ENCODE assay signal across 10 cellular contexts in the genomic region with DNA sequence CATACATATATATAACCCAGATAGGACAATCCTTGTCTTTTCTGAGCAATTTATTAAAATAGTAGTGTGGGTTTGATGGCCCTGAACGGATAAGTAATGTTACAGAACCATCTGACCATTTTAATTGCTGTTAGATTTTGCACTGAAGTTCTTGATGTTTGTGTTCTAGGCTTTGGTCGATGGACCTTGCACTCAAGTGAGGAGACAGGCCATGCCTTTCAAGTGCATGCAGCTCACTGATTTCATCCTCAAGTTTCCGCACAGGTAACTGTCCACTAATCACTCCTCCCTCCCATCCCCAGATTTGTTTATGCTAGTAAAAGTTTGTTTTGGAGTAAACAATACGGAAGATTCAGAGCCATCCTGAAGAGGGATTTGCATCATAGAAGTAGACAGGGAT. TPM values are rescaled to one million over a fixed set of nuclear protein-coding genes. Genes with fewer than 3 reads are reported as not detected.
A peak's percentile ranks its signal among the peaks of the same experiment; 100 is the strongest.
DNase-seq lines count a peak whose midpoint lies in the region; ATAC-seq and TF ChIP-seq lines count a peak whose summit lies in the region.
"Had no signal": no experiment of that assay in that cellular context is flagged by ENCODE, and none has a peak within 500 bp of the region (broad histone marks: within the 10 kb centered on the region; RNA-seq: fewer than 3 reads in every experiment).

No MANE protein-coding gene starts in this region.

- POLR2A ChIA-PET in activated CD8-positive, alpha-beta T cell treated with anti-CD3 and anti-CD28 coated beads, Interleukin-2, amount 10 ng/mL, durations not matched to agents 7 days and 5 days (lab: Charles Lee): interaction anchor here (2.0 to 2.1 kb wide), 2 partner anchors 19 to 47 kb away, joined by 7 to 17 read pairs; a partner anchor contains a TSS

- TF ChIP-seq POLR2A in stomach (IDR thresholded peaks at IDR 0.05) (no peak), thyroid gland (IDR thresholded peaks at IDR 0.05) (no peak)

- H3K4me3 ChIP-seq in iPS-15b (ENCODE audit: low read depth, low read length) (peak overlapping the region; percentile 95), stomach (peak overlapping the region; percentile 92 to 98 (median 97)), thyroid gland (replicated peaks in 1 of 3) (no peak overlapping the region)

- peak overlapping the region; percentile 93 for H3K4me3 Mint-ChIP-seq in activated CD8-positive, alpha-beta memory T cell treated with anti-CD3 and anti-CD28 coated beads, Interleukin-2, amount 10 ng/mL, durations not matched to agents 7 days and 5 days
- peak overlapping the region; percentile 82 for H3K4me3 Mint-ChIP-seq in activated CD8-positive, alpha-beta T cell treated with anti-CD3 and anti-CD28 coated beads, Interleukin-2, amount 10 ng/mL, durations not matched to agents 7 days and 5 days

- no peak for DNase-seq in activated CD8-positive, alpha-beta memory T cell treated with anti-CD3 and anti-CD28 coated beads, Interleukin-2, amount 10 ng/mL, durations not matched to agents 7 days and 5 days
- DNase-seq in activated CD8-positive, alpha-beta memory T cell treated with anti-CD3 and anti-CD28 coated beads for 24 hours: no peak
- no peak for DNase-seq in activated CD8-positive, alpha-beta T cell treated with anti-CD3 and anti-CD28 coated beads, Interleukin-2, amount 10 ng/mL, durations not matched to agents 7 days and 5 days
- no peak for DNase-seq in stomach
- DNase-seq in thyroid gland: no peak
- DNase-seq in DMS 273 treated with DMSO at 0.1 percent for 48 hours (lab: John Stamatoyannopoulos, UW): no peak
- DNase-seq: AML-193, NCI-H1105 treated with DMSO at 0.1 percent for 48 hours had no signal

- no peaks in the 10 kb centered on the region for H3K27me3 ChIP-seq in iPS-15b (ENCODE audit: control insufficient read depth, insufficient read depth, low read length)
- H3K27me3 ChIP-seq in stomach: no peaks in the 10 kb centered on the region
- H3K27me3 ChIP-seq in thyroid gland: no peaks in the 10 kb centered on the region

- H3K9me3 Mint-ChIP-seq in activated CD8-positive, alpha-beta memory T cell treated with anti-CD3 and anti-CD28 coated beads, Interleukin-2, amount 10 ng/mL, durations not matched to agents 7 days and 5 days (ENCODE audit: low read depth): no peaks in the 10 kb centered on the region
- no peaks in the 10 kb centered on the region for H3K9me3 Mint-ChIP-seq in activated CD8-positive, alpha-beta T cell treated with anti-CD3 and anti-CD28 coated beads, Interleukin-2, amount 10 ng/mL, durations not matched to agents 7 days and 5 days (ENCODE audit: insufficient read depth)

- H3K36me3 ChIP-seq in iPS-15b (ENCODE audit: control insufficient read depth, insufficient read depth, low read length) (peaks cover 33% of the 10 kb centered on the region), stomach (peaks cover 43 to 55% (median 54%) of the 10 kb centered on the region in 4 donors), thyroid gland (peaks cover 37 to 44% of the 10 kb centered on the region in 2 donors)

- peak overlapping the region in 4 of 5 donors; percentile 91 to 95 (median 92) for H3K27ac ChIP-seq in stomach
- H3K27ac ChIP-seq in thyroid gland: no peak overlapping the region

- ATAC-seq in activated CD8-positive, alpha-beta memory T cell treated with anti-CD3 and anti-CD28 coated beads, Interleukin-2, amount 10 ng/mL, durations not matched to agents 7 days and 5 days: no peak
- no peak for ATAC-seq in activated CD8-positive, alpha-beta T cell treated with anti-CD3 and anti-CD28 coated beads, Interleukin-2, amount 10 ng/mL, durations not matched to agents 7 days and 5 days
- no peak for ATAC-seq in HG02840 (IDR thresholded peaks at IDR 0.05; ENCODE audit: low FRiP score, unreplicated experiment)

- intact Hi-C loops in stomach (cut with DNase I; ENCODE audit: low total_unique reads): no loop called here
- intact Hi-C loops in thyroid gland (cut with DNase I): no loop called here

- no peaks in the 10 kb centered on the region for H3K27me3 Mint-ChIP-seq in activated CD8-positive, alpha-beta memory T cell treated with anti-CD3 and anti-CD28 coated beads, Interleukin-2, amount 10 ng/mL, durations not matched to agents 7 days and 5 days
- H3K27me3 Mint-ChIP-seq in activated CD8-positive, alpha-beta T cell treated with anti-CD3 and anti-CD28 coated beads, Interleukin-2, amount 10 ng/mL, durations not matched to agents 7 days and 5 days (ENCODE audit: low read depth): no peaks in the 10 kb centered on the region

- H3K36me3 Mint-ChIP-seq in activated CD8-positive, alpha-beta memory T cell treated with anti-CD3 and anti-CD28 coated beads, Interleukin-2, amount 10 ng/mL, durations not matched to agents 7 days and 5 days: peaks cover 46% of the 10 kb centered on the region
- peaks cover 45% of the 10 kb centered on the region for H3K36me3 Mint-ChIP-seq in activated CD8-positive, alpha-beta T cell treated with anti-CD3 and anti-CD28 coated beads, Interleukin-2, amount 10 ng/mL, durations not matched to agents 7 days and 5 days (ENCODE audit: low read depth)

- 75 to 86% (median 81%) methylated on average over 4 of the region's 4 CpGs for WGBS in stomach, 5 donors
- 86 to 90% methylated on average over 4 of the region's 4 CpGs for WGBS in thyroid gland, 2 donors

- no peaks in the 10 kb centered on the region for H3K9me3 ChIP-seq in iPS-15b (ENCODE audit: control insufficient read depth, insufficient read depth, low read length)
- H3K9me3 ChIP-seq in stomach: no peaks in the 10 kb centered on the region
- no peaks in the 10 kb centered on the region for H3K9me3 ChIP-seq in thyroid gland

- no peak overlapping the region for H3K9ac ChIP-seq in iPS-15b (ENCODE audit: low read depth, low read length)

- no peak for TF ChIP-seq EP300 in stomach (IDR thresholded peaks at IDR 0.05)

- peaks cover 6% of the 10 kb centered on the region for H3K4me1 ChIP-seq in iPS-15b (ENCODE audit: control insufficient read depth, insufficient read depth, low read length)
- peaks cover 20 to 55% (median 37%) of the 10 kb centered on the region in 4 donors for H3K4me1 ChIP-seq in stomach
- H3K4me1 ChIP-seq in thyroid gland: peaks cover 10 to 18% of the 10 kb centered on the region in 2 donors

- peaks cover 68% of the 10 kb centered on the region for H3K4me1 Mint-ChIP-seq in activated CD8-positive, alpha-beta memory T cell treated with anti-CD3 and anti-CD28 coated beads, Interleukin-2, amount 10 ng/mL, durations not matched to agents 7 days and 5 days
- H3K4me1 Mint-ChIP-seq in activated CD8-positive, alpha-beta T cell treated with anti-CD3 and anti-CD28 coated beads, Interleukin-2, amount 10 ng/mL, durations not matched to agents 7 days and 5 days (ENCODE audit: low read depth): peaks cover 66% of the 10 kb centered on the region

- CTCF ChIA-PET in activated CD8-positive, alpha-beta memory T cell treated with anti-CD3 and anti-CD28 coated beads, Interleukin-2, amount 10 ng/mL, durations not matched to agents 7 days and 5 days (lab: Charles Lee): interaction anchor here (1.9 kb wide), 1 partner anchor 19 kb away, joined by 10 read pairs; a partner anchor contains a TSS
- CTCF ChIA-PET in activated CD8-positive, alpha-beta T cell treated with anti-CD3 and anti-CD28 coated beads, Interleukin-2, amount 10 ng/mL, durations not matched to agents 7 days and 5 days (lab: Charles Lee): no interaction called here

- TF ChIP-seq CTCF in stomach (IDR thresholded peaks at IDR 0.05) (no peak), thyroid gland (IDR thresholded peaks at IDR 0.05) (no peak)

- peak overlapping the region; percentile 88 for H3K27ac Mint-ChIP-seq in activated CD8-positive, alpha-beta memory T cell treated with anti-CD3 and anti-CD28 coated beads, Interleukin-2, amount 10 ng/mL, durations not matched to agents 7 days and 5 days
- H3K27ac Mint-ChIP-seq in activated CD8-positive, alpha-beta T cell treated with anti-CD3 and anti-CD28 coated beads, Interleukin-2, amount 10 ng/mL, durations not matched to agents 7 days and 5 days: peak overlapping the region; percentile 94

RNA-seq across cellular contexts. Expression of a gene that starts 1.3 kb away (rescaled TPM):
- 1,000 to 10,000 TPM; 1,755 to 2,066 TPM for total RNA-seq in activated CD8-positive, alpha-beta memory T cell treated with anti-CD3 and anti-CD28 coated beads, Interleukin-2, amount 10 ng/mL, durations not matched to agents 7 days and 5 days
- 1,000 to 10,000 TPM; 1,835 to 1,964 TPM for total RNA-seq in activated CD8-positive, alpha-beta T cell treated with anti-CD3 and anti-CD28 coated beads, Interleukin-2, amount 10 ng/mL, durations not matched to agents 7 days and 5 days
- total RNA-seq in stomach (100 to 1,000 TPM; 163 to 607 (median 495) TPM), thyroid gland (100 to 1,000 TPM; 272 to 723 (median 339) TPM)
- 1,000 to 10,000 TPM; 1,553 to 2,267 (median 2,011) TPM for polyA plus RNA-seq in stomach

RNA-seq across cellular contexts. Expression of a gene that starts 18.4 kb away (rescaled TPM):
- total RNA-seq in activated CD8-positive, alpha-beta memory T cell treated with anti-CD3 and anti-CD28 coated beads, Interleukin-2, amount 10 ng/mL, durations not matched to agents 7 days and 5 days: 10 to 100 TPM; 10.1 to 11.0 TPM
- total RNA-seq in activated CD8-positive, alpha-beta T cell treated with anti-CD3 and anti-CD28 coated beads, Interleukin-2, amount 10 ng/mL, durations not matched to agents 7 days and 5 days: 1 to 10 TPM; 6.7 to 8.5 TPM
- 100 to 1,000 TPM in 1 of 5 donors, 10 to 100 TPM in 2, 1 to 10 TPM in 2; 1.2 to 137 (median 11.0) TPM for total RNA-seq in stomach
- polyA plus RNA-seq in stomach: 1 to 10 TPM in 2 of 3 donors, under 1 TPM in 1; 0.83 to 1.5 (median 1.1) TPM
- 10 to 100 TPM in 1 of 4 donors, 1 to 10 TPM in 3; 8.2 to 10.2 (median 9.7) TPM for total RNA-seq in thyroid gland

RNA-seq across cellular contexts. Expression of a gene that starts 47.4 kb away (rescaled TPM):
- 1 to 10 TPM; 5.7 to 8.3 TPM for total RNA-seq in activated CD8-positive, alpha-beta memory T cell treated with anti-CD3 and anti-CD28 coated beads, Interleukin-2, amount 10 ng/mL, durations not matched to agents 7 days and 5 days
- 1 to 10 TPM; 4.0 to 4.6 TPM for total RNA-seq in activated CD8-positive, alpha-beta T cell treated with anti-CD3 and anti-CD28 coated beads, Interleukin-2, amount 10 ng/mL, durations not matched to agents 7 days and 5 days
- 10 to 100 TPM in 1 of 5 donors, 1 to 10 TPM in 3, not detected in 1; 1.3 to 77.0 (median 4.2) TPM for total RNA-seq in stomach
- polyA plus RNA-seq in stomach: 1 to 10 TPM in 2 of 3 donors, under 1 TPM in 1; 0.92 to 1.9 (median 1.0) TPM
- total RNA-seq in thyroid gland: 1 to 10 TPM; 5.6 to 8.6 (median 7.0) TPM

Comparison
In these comparisons a context has a peak if more than half of its experiments do, and no peak if none do; other contexts are left out.
1. H3K4me3 ChIP-seq: peak in iPS-15b (single experiment) and stomach (4 of 4); none in thyroid gland (0 of 3).
2. H3K27ac ChIP-seq: peak in stomach (4 of 5); none in thyroid gland (0 of 3).